In genomic region chr1:161595173-161595572, GRCh38 we compare ENCODE assay signal across 3 cellular contexts. TPM values are rescaled to one million over a fixed set of nuclear protein-coding genes. Genes with fewer than 3 reads are reported as not detected.
"Had no signal": no experiment of that assay in that cellular context is flagged by ENCODE, and none has a peak within 500 bp of the region (broad histone marks: within the 10 kb centered on the region; RNA-seq: fewer than 3 reads in every experiment).

No MANE protein-coding gene starts in this region.

RNA-seq across cellular contexts. Expression of gene FCGR3B, which starts 35.8 kb away (rescaled TPM):
- total RNA-seq: activated naive CD4-positive, alpha-beta T cell treated with anti-CD3 and anti-CD28 coated beads, Interleukin-2, amount 50 U/mL, for 72 hours; lung microvascular endothelial cell; mesothelial cell of epicardium had no signal

RNA-seq across cellular contexts. Expression of gene FCGR3A, which starts 45.6 kb away (rescaled TPM):
- total RNA-seq: lung microvascular endothelial cell, mesothelial cell of epicardium had no signal
